Comparison of ENCODE assay signal across 20 cellular contexts in genomic region chr4:99755223-99755944, GRCh38.
DNase-seq lines count a peak whose midpoint lies in the region; ATAC-seq, FAIRE-seq and TF ChIP-seq lines count a peak whose summit lies in the region.
"Had no signal": no experiment of that assay in that cellular context is flagged by ENCODE, and none has a peak within 500 bp of the region (broad histone marks: within the 10 kb centered on the region; RNA-seq: fewer than 3 reads in every experiment).

No MANE protein-coding gene starts in this region.

- DNase-seq in Right ventricle myocardium superior (no peak), left ventricle myocardium inferior (no peak), astrocyte (ENCODE audit: low read depth) (peak; percentile 46), right cardiac atrium (no peak), superior temporal gyrus (ENCODE audit: extremely low spot score) (peak; percentile 53), progenitor cell of endocrine pancreas (ENCODE audit: low spot score, unreplicated experiment) (no peak)
- DNase-seq: activated CD4-positive, alpha-beta T cell treated with anti-CD3 and anti-CD28 coated beads, Interleukin-2, amount 10 ng/mL, durations not matched to agents 24 days and 14 days; caudate nucleus; effector memory CD8-positive, alpha-beta T cell; left colon; MV-4-11; ovary; Peyer's patch; stimulated activated CD4-positive, alpha-beta T cell treated with anti-CD3 and anti-CD28 coated beads, Interleukin-4, amount 100 ng/mL, for 4 hours; stimulated activated CD8-positive, alpha-beta memory T cell treated with anti-CD3 and anti-CD28 coated beads, Interleukin-4, amount 100 ng/mL, for 48 hours had no signal

- H3K4me3 ChIP-seq in left ventricle myocardium inferior (no peak overlapping the region), astrocyte (ENCODE audit: insufficient read depth, low read depth, low read length) (no peak overlapping the region), right cardiac atrium (ENCODE audit: low read length) (no peak overlapping the region)
- H3K4me3 ChIP-seq: ovary, Peyer's patch, thoracic aorta had no signal

- H3K4me1 Mint-ChIP-seq in astrocyte (ENCODE audit: low read depth, unreplicated experiment) (peaks cover 12% of the 10 kb centered on the region), progenitor cell of endocrine pancreas (ENCODE audit: low read depth) (peaks cover 29% of the 10 kb centered on the region)

- no peak for FAIRE-seq in astrocyte (lab: Jason Lieb, UNC)
- FAIRE-seq: TTC549 had no signal

- no peaks in the 10 kb centered on the region for H3K9me3 Mint-ChIP-seq in astrocyte (ENCODE audit: unreplicated experiment)
- no peaks in the 10 kb centered on the region for H3K9me3 Mint-ChIP-seq in progenitor cell of endocrine pancreas (ENCODE audit: low read depth)
- H3K9me3 Mint-ChIP-seq: activated CD4-positive, alpha-beta T cell treated with anti-CD3 and anti-CD28 coated beads, Interleukin-2, amount 10 ng/mL, durations not matched to agents 24 days and 14 days; activated naive CD4-positive, alpha-beta T cell treated with anti-CD3 and anti-CD28 coated beads, Interleukin-2, amount 50 U/mL, for 72 hours; effector memory CD8-positive, alpha-beta T cell had no signal

- no peak overlapping the region for H2AFZ ChIP-seq in astrocyte (ENCODE audit: low read depth, low read length)

- no peaks in the 10 kb centered on the region for H3K79me2 ChIP-seq in astrocyte (ENCODE audit: insufficient read depth, low read length)

- H3K27ac ChIP-seq in left ventricle myocardium inferior (replicated peaks) (no peak overlapping the region), astrocyte (ENCODE audit: low read depth, low read length) (no peak overlapping the region), right cardiac atrium (ENCODE audit: low read length) (peak overlapping the region; percentile 30)
- H3K27ac ChIP-seq: ovary, Peyer's patch had no signal

- H3K4me3 Mint-ChIP-seq in astrocyte (ENCODE audit: unreplicated experiment) (no peak overlapping the region), progenitor cell of endocrine pancreas (ENCODE audit: low read depth) (no peak overlapping the region)
- H3K4me3 Mint-ChIP-seq: activated CD4-positive, alpha-beta T cell treated with anti-CD3 and anti-CD28 coated beads, Interleukin-2, amount 10 ng/mL, durations not matched to agents 24 days and 14 days; effector memory CD8-positive, alpha-beta T cell had no signal

- 80% methylated on average over 2 of the region's 2 CpGs for WGBS in right cardiac atrium

- TF ChIP-seq CTCF in left ventricle myocardium inferior (IDR thresholded peaks at IDR 0.05; ENCODE audit: borderline replicate concordance) (no peak), astrocyte (IDR thresholded peaks at IDR 0.05; ENCODE audit: insufficient read depth, low read depth, low read length) (no peak), progenitor cell of endocrine pancreas (IDR thresholded peaks at IDR 0.05; ENCODE audit: unreplicated experiment) (no peak)

- H3K4me2 ChIP-seq in astrocyte (ENCODE audit: low read length), result peak overlapping the region; percentile 21

- ATAC-seq in Right ventricle myocardium superior (ENCODE audit: poor library complexity) (peak; percentile 70), right cardiac atrium (peak in 1 of 2 donors; percentile 31), GM21423 (IDR thresholded peaks at IDR 0.05; ENCODE audit: unreplicated experiment) (no peak), GM21825 (IDR thresholded peaks at IDR 0.05; ENCODE audit: unreplicated experiment) (no peak)
- ATAC-seq: effector memory CD8-positive, alpha-beta T cell; left colon had no signal

- H3K36me3 Mint-ChIP-seq in astrocyte (ENCODE audit: low read depth, unreplicated experiment) (no peaks in the 10 kb centered on the region), progenitor cell of endocrine pancreas (ENCODE audit: insufficient read depth) (no peaks in the 10 kb centered on the region)
- H3K36me3 Mint-ChIP-seq: activated naive CD4-positive, alpha-beta T cell treated with anti-CD3 and anti-CD28 coated beads, Interleukin-2, amount 50 U/mL, for 72 hours had no signal

- no peak overlapping the region for H3K9ac ChIP-seq in astrocyte (ENCODE audit: low read length)

- H3K9me3 ChIP-seq in left ventricle myocardium inferior (replicated peaks) (no peaks in the 10 kb centered on the region), astrocyte (ENCODE audit: insufficient read depth, low read depth, low read length) (no peaks in the 10 kb centered on the region), right cardiac atrium (ENCODE audit: control insufficient read depth, low read length) (no peaks in the 10 kb centered on the region)
- H3K9me3 ChIP-seq: ovary, Peyer's patch, thoracic aorta had no signal

- H3K4me1 ChIP-seq in left ventricle myocardium inferior (peaks cover 13% of the 10 kb centered on the region), astrocyte (ENCODE audit: insufficient read depth, low read length) (no peaks in the 10 kb centered on the region), right cardiac atrium (ENCODE audit: control insufficient read depth, insufficient read depth, low read length) (no peaks in the 10 kb centered on the region)
- H3K4me1 ChIP-seq: Peyer's patch had no signal

- H3K27me3 ChIP-seq in left ventricle myocardium inferior (ENCODE audit: low read depth), result no peaks in the 10 kb centered on the region
- no peaks in the 10 kb centered on the region for H3K27me3 ChIP-seq in astrocyte (ENCODE audit: insufficient read depth, low read length)
- no peaks in the 10 kb centered on the region for H3K27me3 ChIP-seq in right cardiac atrium (ENCODE audit: control insufficient read depth, insufficient read depth)
- H3K27me3 ChIP-seq: ovary, Peyer's patch had no signal

- H3K27me3 Mint-ChIP-seq in astrocyte (ENCODE audit: low read depth, unreplicated experiment), result no peaks in the 10 kb centered on the region
- H3K27me3 Mint-ChIP-seq in progenitor cell of endocrine pancreas, result no peaks in the 10 kb centered on the region

- no peak overlapping the region for H3K27ac Mint-ChIP-seq in astrocyte (ENCODE audit: unreplicated experiment)
- no peak overlapping the region for H3K27ac Mint-ChIP-seq in progenitor cell of endocrine pancreas
- H3K27ac Mint-ChIP-seq: activated CD4-positive, alpha-beta T cell treated with anti-CD3 and anti-CD28 coated beads, Interleukin-2, amount 10 ng/mL, durations not matched to agents 24 days and 14 days; activated naive CD4-positive, alpha-beta T cell treated with anti-CD3 and anti-CD28 coated beads, Interleukin-2, amount 50 U/mL, for 72 hours; effector memory CD8-positive, alpha-beta T cell had no signal

- no peaks in the 10 kb centered on the region for H3K36me3 ChIP-seq in left ventricle myocardium inferior
- H3K36me3 ChIP-seq in astrocyte (ENCODE audit: insufficient read depth, low read length), result no peaks in the 10 kb centered on the region
- H3K36me3 ChIP-seq: ovary, Peyer's patch, thoracic aorta had no signal

- intact Hi-C loops in Right ventricle myocardium superior (cut with DNase I) (no loop called here), left ventricle myocardium inferior (cut with micrococcal nuclease) (no loop called here), right cardiac atrium (cut with DNase I) (no loop called here)

- no peaks in the 10 kb centered on the region for H4K20me1 ChIP-seq in astrocyte (ENCODE audit: insufficient read depth, low read length)

Comparison
In these comparisons a context has a peak if more than half of its experiments do, and no peak if none do; other contexts are left out.
1. DNase-seq: peak in astrocyte (single experiment) and superior temporal gyrus (single experiment); none in Right ventricle myocardium superior (single experiment), left ventricle myocardium inferior (single experiment), right cardiac atrium (0 of 3) and progenitor cell of endocrine pancreas (single experiment).